ENCODE assay signal across 7 cellular contexts in the genomic region with DNA sequence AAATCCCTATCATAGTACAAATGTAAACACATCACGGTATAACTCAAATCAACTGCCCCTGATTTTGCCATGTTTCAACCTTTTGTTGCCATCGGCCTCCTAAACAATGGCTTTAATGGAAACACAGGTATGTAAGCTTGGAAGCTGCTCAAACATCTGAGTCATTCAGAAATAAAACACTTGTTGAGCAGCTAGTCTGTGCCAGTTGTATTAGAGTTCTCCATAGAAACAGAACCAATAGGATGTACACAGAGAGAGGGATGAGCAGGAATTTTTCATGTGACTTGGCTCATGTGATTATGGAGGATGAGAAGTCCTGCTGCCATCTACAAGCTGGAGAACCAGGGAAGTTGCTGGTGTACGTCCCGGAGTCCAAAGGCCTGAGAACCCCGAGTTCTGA.
DNase-seq lines count a peak whose midpoint lies in the region; ATAC-seq, FAIRE-seq and TF ChIP-seq lines count a peak whose summit lies in the region.
"Not testable (repeated sequence)": the region's sequence is repeated elsewhere in the genome, so short reads cannot be mapped to it uniquely, and the experiment has no call there.

No MANE protein-coding gene starts in this region.

- not testable (repeated sequence) for H3K36me3 ChIP-seq in astrocyte (ENCODE audit: insufficient read depth, low read length); bronchial epithelial cell (ENCODE audit: control insufficient read depth, insufficient read depth, low read length); pancreas

- H3K4me1 ChIP-seq in astrocyte (ENCODE audit: insufficient read depth, low read length); foreskin keratinocyte; pancreas: not testable (repeated sequence)

- H3K4me2 ChIP-seq in astrocyte (ENCODE audit: low read length) = not testable (repeated sequence)

- not testable (repeated sequence) for H3K27me3 ChIP-seq in astrocyte (ENCODE audit: insufficient read depth, low read length); bronchial epithelial cell (ENCODE audit: control insufficient read depth, insufficient read depth, low read length); foreskin keratinocyte; pancreas

- H3K9me3 Mint-ChIP-seq in astrocyte (ENCODE audit: unreplicated experiment) = not testable (repeated sequence)

- H3K79me2 ChIP-seq in astrocyte (ENCODE audit: insufficient read depth, low read length) = not testable (repeated sequence)

- H3K36me3 Mint-ChIP-seq in astrocyte (ENCODE audit: low read depth, unreplicated experiment) = not testable (repeated sequence)

- TF ChIP-seq CTCF in astrocyte (IDR thresholded peaks at IDR 0.05; ENCODE audit: insufficient read depth, low read depth, low read length); bronchial epithelial cell (IDR thresholded peaks at IDR 0.05; ENCODE audit: insufficient read depth, low read length, severe bottlenecking); foreskin keratinocyte (conservative IDR thresholded peaks at IDR 0.05); pancreas (IDR thresholded peaks at IDR 0.05): not testable (repeated sequence)

- H3K4me3 ChIP-seq in astrocyte (ENCODE audit: insufficient read depth, low read depth, low read length); bronchial epithelial cell (ENCODE audit: low read depth, low read length); pancreas: not testable (repeated sequence)

- not testable (repeated sequence) for H3K9ac ChIP-seq in astrocyte (ENCODE audit: low read length)

- intact Hi-C loops in pancreas (cut with DNase I) = not testable (repeated sequence)

- not testable (repeated sequence) for H3K4me3 Mint-ChIP-seq in astrocyte (ENCODE audit: unreplicated experiment)

- not testable (repeated sequence) for H3K9me3 ChIP-seq in astrocyte (ENCODE audit: insufficient read depth, low read depth, low read length); pancreas

- DNase-seq in H4 (ENCODE audit: low spot score) (peak; percentile 26), LHCN-M2 (ENCODE audit: low read depth) (peak; percentile 2), astrocyte (ENCODE audit: low read depth) (peak; percentile 29), bronchial epithelial cell (ENCODE audit: low read depth) (peak; percentile 53), foreskin keratinocyte (peak in 1 of 2 donors; percentile 78)
- DNase-seq in pancreas = not testable (repeated sequence)

- H3K27ac ChIP-seq in astrocyte (ENCODE audit: low read depth, low read length); foreskin keratinocyte; pancreas: not testable (repeated sequence)

- WGBS in pancreas, 2 donors = 67 to 88% methylated on average over 1 to 4 of the region's 5 CpGs

- peak; percentile 70 for ATAC-seq in esophagus mucosa
- ATAC-seq in foreskin keratinocyte = peak; percentile 85
- peak in 3 of 4 donors; percentile 8 to 17 (median 11) for ATAC-seq in pancreas

- not testable (repeated sequence) for H4K20me1 ChIP-seq in astrocyte (ENCODE audit: insufficient read depth, low read length)

- not testable (repeated sequence) for H2AFZ ChIP-seq in astrocyte (ENCODE audit: low read depth, low read length)

- H3K27ac Mint-ChIP-seq in astrocyte (ENCODE audit: unreplicated experiment) = not testable (repeated sequence)

- not testable (repeated sequence) for H3K4me1 Mint-ChIP-seq in astrocyte (ENCODE audit: low read depth, unreplicated experiment)

- FAIRE-seq in astrocyte (lab: Jason Lieb, UNC); bronchial epithelial cell (lab: Jason Lieb, UNC); pancreas (lab: Jason Lieb, UNC): not testable (repeated sequence)

- H3K27me3 Mint-ChIP-seq in astrocyte (ENCODE audit: low read depth, unreplicated experiment) = peaks cover 15% of the 10 kb centered on the region

Comparison
In these comparisons a context has a peak if more than half of its experiments do, and no peak if none do; other contexts are left out.
1. ATAC-seq: peak in every context shown above with its lines; median percentile 85 in foreskin keratinocyte; 70 in esophagus mucosa; 11 in pancreas.